ENCODE assay signal across 16 cellular contexts in genomic region chr2:160257015-160257741, GRCh38. TPM values are rescaled to one million over a fixed set of nuclear protein-coding genes. Genes with fewer than 3 reads are reported as not detected.
DNase-seq lines count a peak whose midpoint lies in the region; ATAC-seq and TF ChIP-seq lines count a peak whose summit lies in the region.
"Had no signal": no experiment of that assay in that cellular context is flagged by ENCODE, and none has a peak within 500 bp of the region (broad histone marks: within the 10 kb centered on the region; RNA-seq: fewer than 3 reads in every experiment).

No MANE protein-coding gene starts in this region.

- WGBS in esophagus, 2 donors = 49 to 59% methylated on average over 6 of the region's 6 CpGs

- CTCF ChIA-PET in Caco-2 (lab: Charles Lee) = interaction anchor here (0.6 to 1.0 kb wide), 3 partner anchors 13 to 126 kb away, joined by 3 read pairs; no protein-coding TSS in a partner anchor

- H3K36me3 ChIP-seq in Caco-2 (ENCODE audit: control insufficient read depth, insufficient read depth, low read length) (no peaks in the 10 kb centered on the region), esophagus (ENCODE audit: control insufficient read depth in 2 of 2, insufficient read depth in 2 of 2, low read length in 1 of 2) (no peaks in the 10 kb centered on the region)
- H3K36me3 ChIP-seq in effector memory CD4-positive, alpha-beta T cell (ENCODE audit: control insufficient read depth, insufficient read depth, low read length) = no peaks in the 10 kb centered on the region
- H3K36me3 ChIP-seq: uterus had no signal

- DNase-seq in Caco-2 = no peak
- peak; percentile 36 for DNase-seq in NCI-H226
- DNase-seq in osteocyte (ENCODE audit: extremely low spot score, unreplicated experiment) = no peak
- DNase-seq in effector memory CD4-positive, alpha-beta T cell = no peak
- no peak for DNase-seq in UCSD-AML1 (lab: John Stamatoyannopoulos, UW; ENCODE audit: unreplicated experiment)
- DNase-seq in effector memory CD8-positive, alpha-beta T cell = no peak
- no peak for DNase-seq in GM19240 (ENCODE audit: insufficient read length, low spot score)
- DNase-seq: activated CD8-positive, alpha-beta T cell treated with anti-CD3 and anti-CD28 coated beads, Interleukin-2, amount 10 ng/mL, durations not matched to agents 7 days and 5 days; head of caudate nucleus; NCI-H1436; NCI-H2227 treated with DMSO at 0.1 percent for 48 hours; uterus had no signal

- TF ChIP-seq CTCF in Caco-2 (IDR thresholded peaks at IDR 0.05; ENCODE audit: insufficient read depth in 1 of 2, low read depth in 1 of 2, low read length in 1 of 2, severe bottlenecking in 1 of 2, unreplicated experiment in 1 of 2) (no peak), osteocyte (IDR thresholded peaks at IDR 0.05) (no peak)

- BruUV-seq in Caco-2 (replicated peaks; lab: Mats Ljungman, UMichigan) = no TSS peak

- H3K4me3 Mint-ChIP-seq in Caco-2 (ENCODE audit: unreplicated experiment) (no peak overlapping the region), osteocyte (ENCODE audit: unreplicated experiment) (no peak overlapping the region)
- no peak overlapping the region for H3K4me3 Mint-ChIP-seq in effector memory CD8-positive, alpha-beta T cell
- H3K4me3 Mint-ChIP-seq: activated CD8-positive, alpha-beta T cell treated with anti-CD3 and anti-CD28 coated beads, Interleukin-2, amount 10 ng/mL, durations not matched to agents 7 days and 5 days; IgD-negative memory B cell; stimulated activated naive CD8-positive, alpha-beta T cell treated with anti-CD3 and anti-CD28 coated beads, Interleukin-15, Interleukin-2, amounts not matched to agents 100 ng/mL and 50 ng/mL, for 24 hours had no signal

- peaks cover 15% of the 10 kb centered on the region; the same call in 1 of the 2 replicates for H3K4me1 ChIP-seq in Caco-2
- peaks cover 0 to 2% of the 10 kb centered on the region in 2 donors for H3K4me1 ChIP-seq in esophagus (ENCODE audit: control insufficient read depth in 2 of 2, insufficient read depth in 2 of 2, low read length in 1 of 2)
- no peaks in the 10 kb centered on the region for H3K4me1 ChIP-seq in effector memory CD4-positive, alpha-beta T cell (ENCODE audit: control insufficient read depth, insufficient read depth, low read length, poor library complexity, severe bottlenecking)
- H3K4me1 ChIP-seq: parathyroid adenoma, uterus had no signal

- H3K9me3 ChIP-seq in Caco-2 = no peaks in the 10 kb centered on the region
- H3K9me3 ChIP-seq in esophagus (ENCODE audit: control insufficient read depth in 2 of 2, insufficient read depth in 1 of 2, low read depth in 1 of 2, low read length in 1 of 2) = no peaks in the 10 kb centered on the region
- H3K9me3 ChIP-seq in effector memory CD4-positive, alpha-beta T cell (ENCODE audit: control insufficient read depth, low read length) = no peaks in the 10 kb centered on the region
- H3K9me3 ChIP-seq: uterus had no signal

- peak overlapping the region; percentile 93 to 94 for H3K27ac ChIP-seq in esophagus (ENCODE audit: low read depth in 2 of 2, low read length in 1 of 2)
- H3K27ac ChIP-seq in effector memory CD4-positive, alpha-beta T cell (ENCODE audit: insufficient read depth, low read length, poor library complexity, severe bottlenecking) = no peak overlapping the region
- H3K27ac ChIP-seq: parathyroid adenoma, uterus had no signal

- peaks cover 5% of the 10 kb centered on the region for H3K4me1 Mint-ChIP-seq in Caco-2 (ENCODE audit: low read depth, unreplicated experiment)
- H3K4me1 Mint-ChIP-seq in osteocyte (ENCODE audit: unreplicated experiment) = peaks cover 59% of the 10 kb centered on the region
- H3K4me1 Mint-ChIP-seq in effector memory CD8-positive, alpha-beta T cell (ENCODE audit: low read depth in 2 of 2) = no peaks in the 10 kb centered on the region

- H3K36me3 Mint-ChIP-seq in Caco-2 (ENCODE audit: insufficient read depth, unreplicated experiment) = peaks cover 6% of the 10 kb centered on the region
- H3K36me3 Mint-ChIP-seq in osteocyte (ENCODE audit: unreplicated experiment) = no peaks in the 10 kb centered on the region
- H3K36me3 Mint-ChIP-seq in effector memory CD8-positive, alpha-beta T cell (ENCODE audit: insufficient read depth) = no peaks in the 10 kb centered on the region
- H3K36me3 Mint-ChIP-seq: IgD-negative memory B cell had no signal

- POLR2A ChIA-PET in Caco-2 (lab: Charles Lee) = interaction anchor here (1.7 kb wide), 1 partner anchor 13 kb away, joined by 6 read pairs; no protein-coding TSS in a partner anchor

- no peaks in the 10 kb centered on the region for H3K27me3 Mint-ChIP-seq in Caco-2 (ENCODE audit: insufficient read depth, unreplicated experiment)
- no peaks in the 10 kb centered on the region for H3K27me3 Mint-ChIP-seq in osteocyte (ENCODE audit: unreplicated experiment)
- peaks cover 6 to 16% of the 10 kb centered on the region in 2 donors for H3K27me3 Mint-ChIP-seq in effector memory CD8-positive, alpha-beta T cell

- H3K9me3 Mint-ChIP-seq in Caco-2 (ENCODE audit: unreplicated experiment) (no peaks in the 10 kb centered on the region), osteocyte (ENCODE audit: unreplicated experiment) (peaks cover 6% of the 10 kb centered on the region)
- no peaks in the 10 kb centered on the region for H3K9me3 Mint-ChIP-seq in effector memory CD8-positive, alpha-beta T cell

- H3K4me3 ChIP-seq in Caco-2 (ENCODE audit: low read depth, low read length) (no peak overlapping the region), esophagus (ENCODE audit: low read depth in 1 of 2, low read length in 2 of 2) (peak overlapping the region in 1 of 2 donors; percentile 31)
- no peak overlapping the region for H3K4me3 ChIP-seq in effector memory CD4-positive, alpha-beta T cell (ENCODE audit: insufficient read depth, low read depth, low read length, poor library complexity, severe bottlenecking)
- H3K4me3 ChIP-seq: uterus had no signal

- no peak for ATAC-seq in effector memory CD8-positive, alpha-beta T cell (replicated peaks)
- ATAC-seq: activated CD8-positive, alpha-beta T cell treated with anti-CD3 and anti-CD28 coated beads, Interleukin-2, amount 10 ng/mL, durations not matched to agents 7 days and 5 days had no signal

- H3K27me3 ChIP-seq in Caco-2 (replicated peaks; ENCODE audit: control insufficient read depth, insufficient read depth, low read length) (no peaks in the 10 kb centered on the region), esophagus (ENCODE audit: control insufficient read depth in 1 of 2, insufficient read depth in 2 of 2, low read length in 2 of 2) (no peaks in the 10 kb centered on the region)
- H3K27me3 ChIP-seq in effector memory CD4-positive, alpha-beta T cell (replicated peaks; ENCODE audit: control insufficient read depth, insufficient read depth, low read length, poor library complexity, severe bottlenecking) = no peaks in the 10 kb centered on the region
- H3K27me3 ChIP-seq: uterus had no signal

- H3K27ac Mint-ChIP-seq in Caco-2 (ENCODE audit: unreplicated experiment) (peak overlapping the region; percentile 19), osteocyte (ENCODE audit: unreplicated experiment) (peak overlapping the region; percentile 47)
- H3K27ac Mint-ChIP-seq in effector memory CD8-positive, alpha-beta T cell = no peak overlapping the region
- H3K27ac Mint-ChIP-seq: activated CD8-positive, alpha-beta T cell treated with anti-CD3 and anti-CD28 coated beads, Interleukin-2, amount 10 ng/mL, durations not matched to agents 7 days and 5 days; IgD-negative memory B cell; stimulated activated naive CD8-positive, alpha-beta T cell treated with anti-CD3 and anti-CD28 coated beads, Interleukin-15, Interleukin-2, amounts not matched to agents 100 ng/mL and 50 ng/mL, for 24 hours had no signal

- intact Hi-C loops in Caco-2 (cut with micrococcal nuclease; ENCODE audit: unreplicated experiment) = no loop called here

RNA-seq across cellular contexts. Expression of gene ITGB6, which starts 57.1 kb away (rescaled TPM):
- total RNA-seq in Caco-2 (2022) (1.7 and 2.6 TPM in 2 replicates), osteocyte (0.13 TPM in 2 replicates)
- 10 to 100 TPM in 1 of 2 donors, 1 to 10 TPM in 1; 9.1 to 10.6 TPM for polyA plus RNA-seq in esophagus
- total RNA-seq: activated CD8-positive, alpha-beta T cell treated with anti-CD3 and anti-CD28 coated beads, Interleukin-2, amount 10 ng/mL, durations not matched to agents 7 days and 5 days had no signal
- polyA plus RNA-seq: IgD-negative memory B cell had no signal

Comparison
In these comparisons a context has a peak if more than half of its experiments do, and no peak if none do; other contexts are left out.
1. H3K27ac Mint-ChIP-seq: peak in Caco-2 (single experiment) and osteocyte (single experiment); none in effector memory CD8-positive, alpha-beta T cell (0 of 2).